Comparison of ENCODE assay signal across 16 cellular contexts in genomic region chr10:52359466-52359865, GRCh38. TPM values are rescaled to one million over a fixed set of nuclear protein-coding genes. Genes with fewer than 3 reads are reported as not detected.
"Had no signal": no experiment of that assay in that cellular context is flagged by ENCODE, and none has a peak within 500 bp of the region (broad histone marks: within the 10 kb centered on the region; RNA-seq: fewer than 3 reads in every experiment).

No MANE protein-coding gene starts in this region.

- H3K4me1 ChIP-seq: gastrocnemius medialis, heart left ventricle, left lung, tibial artery, uterus had no signal

- H3K27me3 ChIP-seq: gastrocnemius medialis, heart left ventricle, left lung, tibial artery, uterus had no signal

- H3K27ac ChIP-seq: gastrocnemius medialis, heart left ventricle, left lung, tibial artery, uterus had no signal

- H3K4me3 Mint-ChIP-seq: activated naive CD4-positive, alpha-beta T cell treated with anti-CD3 and anti-CD28 coated beads for 36 hours; activated T-cell treated with anti-CD3 and anti-CD28 coated beads, Interleukin-2, amount 50 U/mL, for 4 hours; nephron progenitor cell had no signal

- DNase-seq: activated CD4-positive, alpha-beta T cell treated with anti-CD3 and anti-CD28 coated beads, Interleukin-2, amount 50 U/mL, for 1 hour; activated CD8-positive, alpha-beta memory T cell treated with anti-CD3 and anti-CD28 coated beads, Interleukin-2, amount 50 U/mL, for 4 hours; activated naive CD4-positive, alpha-beta T cell treated with anti-CD3 and anti-CD28 coated beads for 36 hours; activated T-cell treated with anti-CD3 and anti-CD28 coated beads, Interleukin-2, amount 50 U/mL, for 4 hours; cortex of kidney; gastrocnemius medialis; heart left ventricle; left lung; midbrain; nephron progenitor cell; occipital lobe; stimulated activated CD4-positive, alpha-beta T cell treated with anti-CD3 and anti-CD28 coated beads, Interleukin-2, amount 100 ng/mL, for 24 hours; stimulated activated naive CD4-positive, alpha-beta T cell treated with Interleukin-2 at 50 U/mL for 16 hours; tibial artery; uterus had no signal

- H3K9me3 ChIP-seq: gastrocnemius medialis, heart left ventricle, tibial artery, uterus had no signal

- ATAC-seq: activated CD4-positive, CD25-positive, alpha-beta regulatory T cell treated with anti-CD3 and anti-CD28 coated beads, Interleukin-2, amount 50 U/mL, for 24 hours; activated T-cell treated with anti-CD3 and anti-CD28 coated beads, Interleukin-2, amount 50 U/mL, for 4 hours; gastrocnemius medialis; heart left ventricle; left lung had no signal

- H3K36me3 ChIP-seq: gastrocnemius medialis, heart left ventricle, left lung, tibial artery, uterus had no signal

- H3K4me3 ChIP-seq: gastrocnemius medialis, heart left ventricle, left lung, tibial artery, uterus had no signal

- H3K27ac Mint-ChIP-seq: activated naive CD4-positive, alpha-beta T cell treated with anti-CD3 and anti-CD28 coated beads for 36 hours; nephron progenitor cell had no signal

- H3K9me3 Mint-ChIP-seq: activated T-cell treated with anti-CD3 and anti-CD28 coated beads, Interleukin-2, amount 50 U/mL, for 4 hours had no signal

RNA-seq across cellular contexts. Expression of gene DKK1, which starts 45.4 kb away (rescaled TPM):
- total RNA-seq: activated naive CD4-positive, alpha-beta T cell treated with anti-CD3 and anti-CD28 coated beads for 36 hours had no signal
